Comparison of ENCODE assay signal across 21 cellular contexts in genomic region chr12:18340796-18341195, GRCh38.
"Had no signal": no experiment of that assay in that cellular context is flagged by ENCODE, and none has a peak within 500 bp of the region (broad histone marks: within the 10 kb centered on the region; RNA-seq: fewer than 3 reads in every experiment).

No MANE protein-coding gene starts in this region.

- ATAC-seq: esophagus mucosa; foreskin keratinocyte; gastroesophageal sphincter; heart right ventricle; left colon; natural killer cell; pancreas; stimulated activated naive B cell treated with anti-CD40 and anti-IgM and Interleukin-4, amounts not matched to agents 10 μg/mL and 1 μg/mL and 100 μg/mL, for 72 hours had no signal

- H3K4me3 ChIP-seq: coronary artery, gastroesophageal sphincter, heart right ventricle, lung, pancreas, right lobe of liver, thoracic aorta, tibial nerve, upper lobe of left lung had no signal

- H3K27ac ChIP-seq: coronary artery, epithelial cell of prostate, foreskin keratinocyte, gastroesophageal sphincter, heart right ventricle, neutrophil, pancreas, right lobe of liver, thoracic aorta, tibial nerve, upper lobe of left lung had no signal

- H3K27me3 ChIP-seq: foreskin keratinocyte, gastroesophageal sphincter, heart right ventricle, neutrophil, pancreas, right lobe of liver, tibial nerve, upper lobe of left lung had no signal

- H3K4me1 ChIP-seq: foreskin keratinocyte, pancreas, right lobe of liver, tibial nerve, upper lobe of left lung had no signal

- H3K36me3 ChIP-seq: gastroesophageal sphincter, heart right ventricle, neutrophil, pancreas, right lobe of liver, thoracic aorta, tibial nerve, upper lobe of left lung had no signal

- DNase-seq: foreskin keratinocyte; glutamatergic neuron; heart right ventricle; hippocampal formation; left colon; natural killer cell; pancreas; right lobe of liver; small intestine; stimulated activated CD4-positive, alpha-beta T cell treated with anti-CD3 and anti-CD28 coated beads, Interleukin-15, amount 100 ng/mL, for 24 hours; stimulated activated CD4-positive, alpha-beta T cell treated with anti-CD3 and anti-CD28 coated beads, Interleukin-2, amount 100 ng/mL, for 48 hours; stimulated activated naive B cell treated with anti-CD40 and anti-IgM and Interleukin-4, amounts not matched to agents 10 μg/mL and 1 μg/mL and 100 μg/mL, for 72 hours; upper lobe of left lung had no signal

- H3K9me3 ChIP-seq: gastroesophageal sphincter, heart right ventricle, neutrophil, pancreas, right lobe of liver, thoracic aorta, tibial nerve, upper lobe of left lung had no signal
